8 cellular contexts compared by ENCODE assay signal in the genomic region with DNA sequence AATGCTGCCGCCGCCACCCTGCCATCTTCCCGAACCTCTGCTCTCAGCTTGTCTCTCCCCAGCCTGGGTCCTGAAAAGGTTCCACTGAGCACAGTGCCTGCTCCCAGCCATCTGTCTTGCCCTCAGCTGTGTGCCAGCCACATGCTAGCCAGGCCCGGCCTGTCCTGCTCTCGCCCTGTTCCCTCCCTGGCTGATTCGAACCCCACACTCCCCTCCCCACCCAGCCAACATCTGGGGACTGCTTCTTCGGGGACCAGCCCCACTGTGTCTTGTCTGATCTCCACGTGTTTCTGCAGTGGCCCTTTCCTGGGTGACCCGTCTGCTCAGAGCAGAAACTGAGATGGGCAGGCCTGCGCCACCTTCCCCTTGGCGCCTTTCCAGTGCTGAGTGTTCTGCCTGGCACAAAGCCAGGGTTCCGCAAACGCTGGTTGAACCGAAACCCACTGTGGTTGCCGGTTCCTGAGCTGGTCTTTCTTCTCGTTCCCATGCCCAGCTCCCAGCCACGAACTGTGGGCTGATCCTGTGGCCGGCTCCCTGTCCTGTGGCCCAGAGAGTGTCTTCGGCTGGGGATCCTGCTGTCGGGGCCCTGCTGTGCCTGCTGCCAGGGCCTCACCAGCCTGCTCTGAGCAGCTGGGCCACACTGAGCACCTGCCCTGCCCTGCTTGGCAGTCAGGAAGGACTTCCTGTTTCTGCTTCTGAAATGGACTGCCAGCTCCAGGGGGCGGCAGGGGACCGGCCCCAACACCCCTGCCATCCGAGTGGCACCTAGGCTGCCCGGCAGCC.
DNase-seq lines count a peak whose midpoint lies in the region; ATAC-seq, FAIRE-seq and TF ChIP-seq lines count a peak whose summit lies in the region.

No MANE protein-coding gene starts in this region.

- TF ChIP-seq POLR2A in heart left ventricle (IDR thresholded peaks at IDR 0.05) = no peak
- TF ChIP-seq POLR2A in spleen (IDR thresholded peaks at IDR 0.05) = no peak

- H3K27me3 ChIP-seq in heart left ventricle = no peaks in the 10 kb centered on the region
- H3K27me3 ChIP-seq in spleen (replicated peaks in 1 of 7) = no peaks in the 10 kb centered on the region

- H3K9me3 Mint-ChIP-seq in activated T-helper 17 cell treated with anti-CD3 and anti-CD28 coated beads, Interleukin-2, amount 50 U/mL, for 72 hours = no peaks in the 10 kb centered on the region

- H3K27ac Mint-ChIP-seq in activated T-helper 17 cell treated with anti-CD3 and anti-CD28 coated beads, Interleukin-2, amount 50 U/mL, for 72 hours = peak overlapping the region; percentile 81

- H3K4me3 ChIP-seq in heart left ventricle (peak overlapping the region in 1 of 12 donors; percentile 17), spleen (peak overlapping the region in 2 of 8 donors; percentile 2 to 59)

- H3K9me3 ChIP-seq in heart left ventricle = no peaks in the 10 kb centered on the region
- H3K9me3 ChIP-seq in spleen = no peaks in the 10 kb centered on the region

- TF ChIP-seq CTCF in heart left ventricle (IDR thresholded peaks at IDR 0.05) = peak in 1 of 12 donors; percentile 3
- peak in 8 of 11 experiments; percentile 21 to 58 (median 26) for TF ChIP-seq CTCF in spleen (IDR thresholded peaks at IDR 0.05 in 8 of 11, conservative IDR thresholded peaks at IDR 0.05 in 3 of 11)

- H3K27ac ChIP-seq in heart left ventricle = peak overlapping the region in 9 of 12 donors; percentile 11 to 96 (median 46)
- H3K27ac ChIP-seq in spleen = peak overlapping the region; percentile 57 to 98 (median 93)

- H3K27me3 Mint-ChIP-seq in activated T-helper 17 cell treated with anti-CD3 and anti-CD28 coated beads, Interleukin-2, amount 50 U/mL, for 72 hours = no peaks in the 10 kb centered on the region

- ATAC-seq in HG03097 (IDR thresholded peaks at IDR 0.05; ENCODE audit: low FRiP score, unreplicated experiment) = peak; percentile 27
- ATAC-seq in activated T-helper 17 cell treated with anti-CD3 and anti-CD28 coated beads, Interleukin-2, amount 50 U/mL, for 72 hours (replicated peaks) = peak; percentile 74
- ATAC-seq in heart left ventricle = peak; percentile 24 to 65 (median 58)
- ATAC-seq in GM21737 (IDR thresholded peaks at IDR 0.05; ENCODE audit: unreplicated experiment) = no peak

- H3K4me1 ChIP-seq in heart left ventricle (peaks cover 0 to 74% (median 17%) of the 10 kb centered on the region in 12 donors), spleen (peaks cover 2 to 98% (median 73%) of the 10 kb centered on the region in 6 donors)

- H3K4me1 Mint-ChIP-seq in activated T-helper 17 cell treated with anti-CD3 and anti-CD28 coated beads, Interleukin-2, amount 50 U/mL, for 72 hours = peaks cover 46% of the 10 kb centered on the region

- WGBS in heart left ventricle, 4 donors = 52 to 61% (median 57%) methylated on average over 19 to 24 of the region's 24 CpGs
- WGBS in spleen, 5 donors = 19 to 36% (median 26%) methylated on average over 16 to 24 of the region's 24 CpGs

- peak; percentile 46 for DNase-seq in D341Med (ENCODE audit: low spot score)
- DNase-seq in RPMI7951 (ENCODE audit: low read depth) = peak; percentile 48
- DNase-seq in heart left ventricle = peak; percentile 62 to 91 (median 79)
- peak; percentile 96 for DNase-seq in spleen
- no peak for DNase-seq in RCC 7860 (ENCODE audit: low spot score)

- intact Hi-C loops in heart left ventricle (cut with DNase I) (no loop called here), spleen (cut with DNase I; ENCODE audit: low total_unique reads) (no loop called here)

- FAIRE-seq in RCC 7860 (lab: Jason Lieb, UNC) = no peak

- no peaks in the 10 kb centered on the region for H3K36me3 Mint-ChIP-seq in activated T-helper 17 cell treated with anti-CD3 and anti-CD28 coated beads, Interleukin-2, amount 50 U/mL, for 72 hours (ENCODE audit: low read depth)

- H3K36me3 ChIP-seq in heart left ventricle = no peaks in the 10 kb centered on the region
- H3K36me3 ChIP-seq in spleen = no peaks in the 10 kb centered on the region

- peak overlapping the region; percentile 67 for H3K4me3 Mint-ChIP-seq in activated T-helper 17 cell treated with anti-CD3 and anti-CD28 coated beads, Interleukin-2, amount 50 U/mL, for 72 hours
